ENCODE assay signal across 10 cellular contexts in the genomic region with DNA sequence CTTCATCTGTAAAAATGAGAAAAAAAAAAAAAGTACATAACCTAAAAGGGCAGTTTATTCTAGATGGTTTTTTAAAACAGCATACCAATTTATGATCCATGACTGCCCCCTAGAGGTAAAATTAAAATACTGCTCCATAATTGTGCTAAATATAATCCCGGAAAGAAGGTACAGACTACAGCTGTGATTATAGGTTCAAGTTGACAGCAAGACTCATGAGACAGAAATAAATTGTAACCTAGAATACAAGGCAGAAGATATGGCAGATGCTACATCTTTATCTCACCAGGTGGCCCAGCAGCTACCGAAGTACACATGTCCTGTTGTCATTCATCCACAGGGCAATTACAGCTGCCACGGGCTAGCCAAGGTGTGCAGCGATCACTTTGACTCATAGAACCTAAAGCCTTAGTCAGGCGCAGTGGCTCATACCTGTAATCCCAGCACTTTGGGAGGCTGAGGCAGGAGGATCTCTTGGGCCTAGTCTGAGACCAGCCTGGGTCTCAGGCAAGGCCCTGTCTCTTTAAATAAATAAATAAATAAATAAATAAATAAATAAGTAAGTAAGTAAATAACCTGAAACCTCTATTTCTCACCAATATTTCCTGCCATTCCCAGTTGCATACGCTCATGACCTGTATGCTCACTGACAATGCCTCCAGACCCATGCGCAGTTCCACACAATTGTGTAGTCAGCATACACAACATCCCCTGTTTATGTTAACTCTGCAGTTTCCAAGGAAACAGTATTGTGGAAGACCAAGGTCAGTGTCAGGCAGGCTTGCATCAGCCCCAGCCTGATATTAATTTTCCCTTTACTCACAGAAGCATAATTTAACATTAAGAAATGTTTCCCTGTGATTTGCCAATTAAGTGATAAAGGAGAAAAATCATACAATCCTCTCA. TPM values are rescaled to one million over a fixed set of nuclear protein-coding genes. Genes with fewer than 3 reads are reported as not detected.
A peak's percentile ranks its signal among the peaks of the same experiment; 100 is the strongest.
DNase-seq lines count a peak whose midpoint lies in the region; ATAC-seq and TF ChIP-seq lines count a peak whose summit lies in the region.
"Had no signal": no experiment of that assay in that cellular context is flagged by ENCODE, and none has a peak within 500 bp of the region (broad histone marks: within the 10 kb centered on the region; RNA-seq: fewer than 3 reads in every experiment).

No MANE protein-coding gene starts in this region.

- no peaks in the 10 kb centered on the region for H3F3A ChIP-seq in DOHH2 (ENCODE audit: control insufficient read depth, insufficient read depth)

- peak; percentile 76 for DNase-seq in OCI-LY7 (ENCODE audit: low spot score)
- DNase-seq in coronary artery (ENCODE audit: low spot score): no peak
- DNase-seq in lung microvascular endothelial cell (ENCODE audit: low read depth in 2 of 2): peak; percentile 63 to 77
- no peak for DNase-seq in posterior cingulate gyrus

- POLR2A ChIA-PET in OCI-LY7 (lab: Charles Lee): interaction anchor here (0.6 to 0.7 kb wide), 2 partner anchors 116 to 606 kb away, joined by 3 to 4 read pairs; no protein-coding TSS in a partner anchor

- H3K27ac ChIP-seq in DOHH2 (ENCODE audit: low read depth, low read length) (no peak overlapping the region), OCI-LY7 (ENCODE audit: low read depth, low read length, poor library complexity, severe bottlenecking) (no peak overlapping the region), coronary artery (no peak overlapping the region)

- peaks cover 47% of the 10 kb centered on the region for H3K27me3 ChIP-seq in DOHH2 (ENCODE audit: control insufficient read depth, low read length)

- BruUV-seq in OCI-LY7 (replicated peaks; lab: Mats Ljungman, UMichigan): no TSS peak

- H3K4me1 ChIP-seq in DOHH2 (ENCODE audit: control insufficient read depth, low read length): peaks cover 4% of the 10 kb centered on the region
- H3K4me1 ChIP-seq in OCI-LY7 (ENCODE audit: insufficient read depth, low read length, poor library complexity, severe bottlenecking): no peaks in the 10 kb centered on the region

- ATAC-seq in GM19397 (IDR thresholded peaks at IDR 0.05; ENCODE audit: unreplicated experiment) (no peak), GM21717 (IDR thresholded peaks at IDR 0.05; ENCODE audit: unreplicated experiment) (no peak)

- H3K4me3 ChIP-seq in DOHH2 (ENCODE audit: low read length): no peak overlapping the region
- no peak overlapping the region for H3K4me3 ChIP-seq in OCI-LY7 (ENCODE audit: low read depth, low read length, poor library complexity, severe bottlenecking)
- H3K4me3 ChIP-seq in coronary artery: no peak overlapping the region

- H2AFZ ChIP-seq in OCI-LY7 (ENCODE audit: low read length): no peak overlapping the region

- intact Hi-C loops in OCI-LY7 (cut with micrococcal nuclease; ENCODE audit: unreplicated experiment) (loop anchor here (2.0 to 5.0 kb wide), 2 partner anchors 63 to 114 kb away; no protein-coding TSS in a partner anchor), posterior cingulate gyrus (cut with DNase I) (loop anchor here (2.0 kb wide), 1 partner anchor 114 kb away; no protein-coding TSS in a partner anchor)

- no peaks in the 10 kb centered on the region for H3K36me3 ChIP-seq in DOHH2 (ENCODE audit: control insufficient read depth, low read length)
- H3K36me3 ChIP-seq in OCI-LY7 (ENCODE audit: insufficient read depth, low read length): no peaks in the 10 kb centered on the region

- no peaks in the 10 kb centered on the region for H4K20me1 ChIP-seq in DOHH2 (ENCODE audit: control insufficient read depth, insufficient read depth, low read depth, low read length)
- H4K20me1 ChIP-seq in OCI-LY7 (ENCODE audit: insufficient read depth, low read length): no peaks in the 10 kb centered on the region

- H3K79me2 ChIP-seq in DOHH2 (ENCODE audit: control insufficient read depth, low read length) (no peaks in the 10 kb centered on the region), OCI-LY7 (ENCODE audit: insufficient read depth, low read depth, low read length) (no peaks in the 10 kb centered on the region)

- H3K9me3 ChIP-seq in DOHH2 (ENCODE audit: control insufficient read depth, insufficient read depth, low read length): no peaks in the 10 kb centered on the region
- no peaks in the 10 kb centered on the region for H3K9me3 ChIP-seq in OCI-LY7 (ENCODE audit: low read length)

- peak; percentile 72 for TF ChIP-seq CTCF in DOHH2 (IDR thresholded peaks at IDR 0.05; ENCODE audit: low read depth, low read length, poor library complexity, severe bottlenecking)
- peak; percentile 76 for TF ChIP-seq CTCF in LNCAP (IDR thresholded peaks at IDR 0.05)
- TF ChIP-seq CTCF in OCI-LY7 (conservative IDR thresholded peaks at IDR 0.05; ENCODE audit: low read length): peak; percentile 91
- peak; percentile 40 for TF ChIP-seq CTCF in coronary artery (IDR thresholded peaks at IDR 0.05)

- CTCF ChIA-PET in OCI-LY7 (lab: Charles Lee; ENCODE audit: unreplicated experiment): no interaction called here

- peak overlapping the region; percentile 53 for H3K4me2 ChIP-seq in DOHH2 (ENCODE audit: low read length)
- H3K4me2 ChIP-seq in OCI-LY7 (ENCODE audit: low read length): no peak overlapping the region

- H3K9me2 ChIP-seq in DOHH2 (replicated peaks; ENCODE audit: control insufficient read depth, low read length) (no peaks in the 10 kb centered on the region), OCI-LY7 (ENCODE audit: insufficient read depth, low read length) (no peaks in the 10 kb centered on the region)

RNA-seq across cellular contexts. Expression of a gene that starts 18.3 kb away (rescaled TPM):
- 53.6 and 54.5 TPM in 2 replicates for total RNA-seq in OCI-LY7 (2014; rRNA removed; shearing (Covaris generic))
- total RNA-seq in OCI-LY7 (2022): 64.8 and 71.9 TPM in 2 replicates
- 28.1 and 38.7 TPM in 2 replicates for total RNA-seq in lung microvascular endothelial cell

RNA-seq across cellular contexts. Expression of a gene that starts 29.1 kb away (rescaled TPM):
- total RNA-seq in OCI-LY7 (2014; rRNA removed; shearing (Covaris generic)): not detected in 2 replicates
- not detected in 2 replicates for total RNA-seq in OCI-LY7 (2022)
- total RNA-seq in lung microvascular endothelial cell: not detected in 2 replicates

RNA-seq across cellular contexts. Expression of a gene that starts 48.4 kb away (rescaled TPM):
- total RNA-seq in OCI-LY7 (2014; rRNA removed; shearing (Covaris generic)): not detected in 2 replicates
- not detected in 2 replicates for total RNA-seq in OCI-LY7 (2022)
- total RNA-seq in lung microvascular endothelial cell: not detected in 2 replicates
- total RNA-seq: T-helper 2 cell treated with Interferon-gamma antibody and Interleukin-4, amounts not matched to agents 100 ng/mL and 5 ng/mL, for 36 hours had no signal

RNA-seq across cellular contexts. Expression of a gene that starts 50.8 kb away (rescaled TPM):
- total RNA-seq in OCI-LY7 (2014; rRNA removed; shearing (Covaris generic)): 0.10 and 0.79 TPM in 2 replicates
- 0.17 TPM in 1 of 2 replicates, not detected in the other for total RNA-seq in OCI-LY7 (2022)
- total RNA-seq in lung microvascular endothelial cell: 2.6 and 4.2 TPM in 2 replicates
- total RNA-seq: skeletal muscle tissue had no signal

Comparison
In these comparisons a context has a peak if more than half of its experiments do, and no peak if none do; other contexts are left out.
1. CTCF ChIP-seq: peak in every context shown above with its lines; median percentile 91 in OCI-LY7; 76 in LNCAP; 72 in DOHH2; 40 in coronary artery.
2. DNase-seq: peak in OCI-LY7 (single experiment) and lung microvascular endothelial cell (2 of 2); none in coronary artery (single experiment) and posterior cingulate gyrus (0 of 10).